In genomic region chr6:2902470-2902762, GRCh38 we compare ENCODE assay signal across 9 cellular contexts.
DNase-seq lines count a peak whose midpoint lies in the region; ATAC-seq and TF ChIP-seq lines count a peak whose summit lies in the region.
"Had no signal": no experiment of that assay in that cellular context is flagged by ENCODE, and none has a peak within 500 bp of the region (broad histone marks: within the 10 kb centered on the region; RNA-seq: fewer than 3 reads in every experiment).

No MANE protein-coding gene starts in this region.

- H3K27ac ChIP-seq in skin epidermis = peak overlapping the region in 20 of 21 experiments; percentile 33 to 92 (median 82)

- DNase-seq in HFF-Myc (ENCODE audit: extremely low read depth, low read depth) (no peak), astrocyte of the spinal cord (ENCODE audit: low read depth, low spot score) (no peak), iris pigment epithelial cell (ENCODE audit: low read depth) (peak; percentile 54), NCI-H2196 (lab: John Stamatoyannopoulos, UW; ENCODE audit: unreplicated experiment) (no peak), LoVo (ENCODE audit: low spot score) (no peak)
- no peak for DNase-seq in stimulated activated CD8-positive, alpha-beta memory T cell treated with anti-CD3 and anti-CD28 coated beads, Interleukin-4, amount 100 ng/mL, for 48 hours
- DNase-seq: NCI-H510A treated with DMSO at 0.1 percent for 48 hours had no signal

- TF ChIP-seq CTCF in HFF-Myc (IDR thresholded peaks at IDR 0.05; ENCODE audit: low read depth, low read length, missing control alignments) = no peak
- TF ChIP-seq CTCF in astrocyte of the spinal cord (IDR thresholded peaks at IDR 0.05; ENCODE audit: low read depth, low read length) = no peak

- peak overlapping the region; percentile 49 for H3K4me3 ChIP-seq in HFF-Myc (replicated peaks; ENCODE audit: low read depth, low read length)
- H3K4me3 ChIP-seq in astrocyte of the spinal cord (ENCODE audit: low read depth, low read length) = peak overlapping the region; percentile 57
- peak overlapping the region; percentile 40 to 69 (median 55) for H3K4me3 ChIP-seq in skin epidermis

- in situ Hi-C loops in astrocyte of the spinal cord (cut with HindIII; ENCODE audit: low sequenced_read_pairs) = no loop called here

- ATAC-seq in GM19395 (IDR thresholded peaks at IDR 0.05; ENCODE audit: unreplicated experiment) = no peak
